Comparison of ENCODE assay signal across 3 cellular contexts in genomic region chr1:165662186-165662585, GRCh38.
TF ChIP-seq lines count a peak whose summit lies in the region.

No MANE protein-coding gene starts in this region.

TF ChIP-seq in HepG2, 621 proteins besides CTCF, POLR2A, EP300 and RAD21:
- TF ChIP-seq ZNF737 (CRISPR knock-in tag; IDR thresholded peaks at IDR 0.05; ENCODE audit: borderline replicate concordance): no peak
- TF ChIP-seq MAFF (IDR thresholded peaks at IDR 0.05; ENCODE audit: low read depth, low read length): peak; percentile 46
- TF ChIP-seq GZF1 (CRISPR knock-in tag; IDR thresholded peaks at IDR 0.05): no peak
- TF ChIP-seq ZNF275 (CRISPR knock-in tag; IDR thresholded peaks at IDR 0.05; ENCODE audit: borderline replicate concordance): no peak
- peak; percentile 42 to 67 for TF ChIP-seq MAFK (conservative IDR thresholded peaks at IDR 0.05 in 1 of 2, IDR thresholded peaks at IDR 0.05 in 1 of 2; ENCODE audit: low read length in 2 of 2)
- no peak for TF ChIP-seq CBFB (CRISPR knock-in tag; IDR thresholded peaks at IDR 0.05)

TF ChIP-seq in GM12891, 5 proteins besides CTCF, POLR2A, EP300 and RAD21:
- TF ChIP-seq TAF1 (IDR thresholded peaks at IDR 0.05; ENCODE audit: low read depth, low read length) (no peak), POLR2AphosphoS5 (IDR thresholded peaks at IDR 0.05; ENCODE audit: low read depth, low read length) (no peak), SPI1 (IDR thresholded peaks at IDR 0.05; ENCODE audit: low read depth, low read length) (no peak), POU2F2 (IDR thresholded peaks at IDR 0.05; ENCODE audit: low read depth, low read length) (no peak), PAX5 (IDR thresholded peaks at IDR 0.05; ENCODE audit: insufficient read depth, low read length, severe bottlenecking) (no peak)

TF ChIP-seq in endothelial cell of umbilical vein, 7 proteins besides CTCF, POLR2A, EP300 and RAD21:
- TF ChIP-seq MAX (IDR thresholded peaks at IDR 0.05; ENCODE audit: insufficient read depth, insufficient read length) (no peak), MYC (IDR thresholded peaks at IDR 0.05; ENCODE audit: low read depth, low read length) (no peak), JUN (IDR thresholded peaks at IDR 0.05; ENCODE audit: borderline replicate concordance, insufficient read depth, insufficient read length, low read depth) (no peak), GATA2 (IDR thresholded peaks at IDR 0.05; ENCODE audit: insufficient read depth, insufficient read length, low read depth, low read length) (no peak), POLR2AphosphoS5 (IDR thresholded peaks at IDR 0.05; ENCODE audit: insufficient read depth, low read depth, low read length) (no peak)
